Comparison of ENCODE assay signal across 11 cellular contexts in the genomic region with DNA sequence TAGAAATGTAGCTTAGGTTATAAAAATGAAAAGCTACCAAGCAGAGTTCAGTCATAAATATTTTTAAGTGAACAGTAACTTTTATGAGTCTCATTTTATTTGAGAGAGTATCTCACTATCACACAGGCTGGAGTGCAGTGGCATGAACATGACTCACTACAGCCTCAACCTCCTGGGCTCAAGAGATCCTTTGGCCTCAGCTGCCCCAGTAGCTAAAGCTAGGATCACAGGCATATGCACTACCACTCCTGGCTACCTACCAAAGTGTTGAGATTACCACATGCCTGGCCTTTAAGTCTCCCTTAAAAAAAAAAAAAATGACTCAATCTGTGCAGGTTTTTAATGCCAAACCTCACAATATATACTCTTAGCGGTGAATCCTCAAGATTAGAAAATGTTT. TPM values are rescaled to one million over a fixed set of nuclear protein-coding genes. Genes with fewer than 3 reads are reported as not detected.
DNase-seq lines count a peak whose midpoint lies in the region; TF ChIP-seq lines count a peak whose summit lies in the region.
"Had no signal": no experiment of that assay in that cellular context is flagged by ENCODE, and none has a peak within 500 bp of the region (broad histone marks: within the 10 kb centered on the region; RNA-seq: fewer than 3 reads in every experiment).

No MANE protein-coding gene starts in this region.

- H3K9me3 Mint-ChIP-seq in nephron progenitor cell = no peaks in the 10 kb centered on the region

- H3K27ac Mint-ChIP-seq in nephron progenitor cell = peak overlapping the region; percentile 20

- TF ChIP-seq CTCF in BJ (IDR thresholded peaks at IDR 0.05; ENCODE audit: insufficient read depth, low read depth, low read length) (no peak), colonic mucosa (IDR thresholded peaks at IDR 0.05) (no peak), nephron progenitor cell (IDR thresholded peaks at IDR 0.05) (no peak)

- no peak overlapping the region for H3K4me3 ChIP-seq in BJ (ENCODE audit: low read depth, low read length)
- H3K4me3 ChIP-seq in colonic mucosa = no peak overlapping the region
- H3K4me3 ChIP-seq: dorsolateral prefrontal cortex, Peyer's patch had no signal

- CTCF ChIA-PET in BJ (lab: Yijun Ruan, JAX) = interaction anchor here (0.6 kb wide), 1 partner anchor 9 kb away, joined by 3 read pairs; no protein-coding TSS in a partner anchor

- POLR2A ChIA-PET in BJ (lab: Charles Lee) = no interaction called here

- intact Hi-C loops in colonic mucosa (cut with DNase I) = no loop called here

- peaks cover 7% of the 10 kb centered on the region for H3K36me3 ChIP-seq in BJ (ENCODE audit: control insufficient read depth, insufficient read depth, low read length)
- peaks cover 5% of the 10 kb centered on the region for H3K36me3 ChIP-seq in colonic mucosa

- DNase-seq in BJ (ENCODE audit: low read depth) (peak; percentile 89), LHCN-M2 (ENCODE audit: low read depth) (peak; percentile 91), colonic mucosa (peak; percentile 53), nephron progenitor cell (no peak), NCI-H146 treated with DMSO at 0.1 percent for 48 hours (lab: John Stamatoyannopoulos, UW; ENCODE audit: unreplicated experiment) (no peak), COLO668 (lab: John Stamatoyannopoulos, UW; ENCODE audit: unreplicated experiment) (no peak), COR-L47 (lab: John Stamatoyannopoulos, UW) (no peak), activated gamma-delta T cell (lab: John Stamatoyannopoulos, UW) (no peak)
- DNase-seq: dorsolateral prefrontal cortex, NCI-H2107 had no signal

- peaks cover 94% of the 10 kb centered on the region for H3K36me3 Mint-ChIP-seq in nephron progenitor cell (ENCODE audit: low read depth)

- H3K4me1 Mint-ChIP-seq in nephron progenitor cell = no peaks in the 10 kb centered on the region

- no peak overlapping the region for H3K4me3 Mint-ChIP-seq in nephron progenitor cell

- H3K27ac ChIP-seq in colonic mucosa = no peak overlapping the region
- H3K27ac ChIP-seq: dorsolateral prefrontal cortex had no signal

- no peaks in the 10 kb centered on the region for H3K27me3 Mint-ChIP-seq in nephron progenitor cell (ENCODE audit: low read depth, poor library complexity)

- no peak overlapping the region for H3K9ac ChIP-seq in colonic mucosa (ENCODE audit: low read depth in 2 of 2, low read length in 2 of 2)

- H3K27me3 ChIP-seq in BJ (ENCODE audit: control insufficient read depth, insufficient read depth, low read length) (no peaks in the 10 kb centered on the region), colonic mucosa (no peaks in the 10 kb centered on the region)
- H3K27me3 ChIP-seq: dorsolateral prefrontal cortex, Peyer's patch had no signal

- H3K4me1 ChIP-seq in colonic mucosa = no peaks in the 10 kb centered on the region
- H3K4me1 ChIP-seq: Peyer's patch had no signal

- no peaks in the 10 kb centered on the region for H3K9me3 ChIP-seq in colonic mucosa
- H3K9me3 ChIP-seq: Peyer's patch had no signal

RNA-seq across cellular contexts. Expression of gene CLNS1A, which starts 34.7 kb away (rescaled TPM):
- 91.6 and 112 TPM in 2 replicates for polyA plus RNA-seq in BJ (2011; rRNA removed)
- 35.6 and 36.1 TPM in 2 replicates for polyA minus RNA-seq in BJ (2011; rRNA and poly(A)+ RNA removed)
- total RNA-seq in LHCN-M2 (2014; rRNA removed) (131 and 168 TPM in 2 replicates), colonic mucosa (10 to 100 TPM; 81.0 to 81.6 TPM)
- 104 TPM for polyA plus RNA-seq in LHCN-M2 (2012)

Comparison
In these comparisons a context has a peak if more than half of its experiments do, and no peak if none do; other contexts are left out.
1. DNase-seq: peak in BJ (single experiment), LHCN-M2 (single experiment) and colonic mucosa (single experiment); none in nephron progenitor cell (single experiment), NCI-H146 treated with DMSO at 0.1 percent for 48 hours (single experiment), COLO668 (single experiment), COR-L47 (single experiment) and activated gamma-delta T cell (single experiment).